Comparison of ENCODE assay signal across 8 cellular contexts in genomic region chr7:100544949-100545635, GRCh38. TPM values are rescaled to one million over a fixed set of nuclear protein-coding genes. Genes with fewer than 3 reads are reported as not detected.
DNase-seq lines count a peak whose midpoint lies in the region; ATAC-seq and TF ChIP-seq lines count a peak whose summit lies in the region.

No MANE protein-coding gene starts in this region.

- H3K9ac ChIP-seq in skeletal muscle tissue (ENCODE audit: low read depth in 1 of 3, low read length in 3 of 3): no peak overlapping the region

- no peak for TF ChIP-seq POLR2A in GM18505 (IDR thresholded peaks at IDR 0.05; ENCODE audit: borderline replicate concordance, extremely low read depth, insufficient read depth, insufficient read length)

- peak overlapping the region; percentile 76 for H3K27ac ChIP-seq in skeletal muscle tissue (ENCODE audit: low read depth, low read length)

- H3K9me3 ChIP-seq in skeletal muscle tissue (ENCODE audit: control insufficient read depth in 3 of 3, low read length in 3 of 3): no peaks in the 10 kb centered on the region

- no peaks in the 10 kb centered on the region for H3K36me3 ChIP-seq in skeletal muscle tissue (ENCODE audit: control insufficient read depth in 3 of 3, insufficient read depth in 3 of 3, low read length in 3 of 3)

- TF ChIP-seq CTCF in fibroblast of villous mesenchyme (IDR thresholded peaks at IDR 0.05; ENCODE audit: insufficient read depth, low read depth, low read length): no peak

- H3K4me1 ChIP-seq in skeletal muscle tissue (ENCODE audit: control insufficient read depth in 3 of 3, insufficient read depth in 3 of 3, low read length in 3 of 3): peaks cover 34 to 39% (median 34%) of the 10 kb centered on the region in 3 donors

- no peak for DNase-seq in Right ventricle myocardium inferior (ENCODE audit: missing footprints)
- no peak for DNase-seq in cardiac septum (ENCODE audit: low spot score)
- peak; percentile 58 for DNase-seq in fibroblast of villous mesenchyme (ENCODE audit: low read depth)
- DNase-seq in retina: no peak
- no peak for DNase-seq in activated effector memory CD4-positive, alpha-beta T cell treated with anti-CD3 and anti-CD28 coated beads, Interleukin-2, amount 50 U/mL, for 16 hours

- intact Hi-C loops in Right ventricle myocardium inferior (cut with DNase I): no loop called here
- intact Hi-C loops in cardiac septum (cut with DNase I): loop anchor here (5.0 kb wide), 1 partner anchor 63 kb away; the partner anchor contains the start of gene NYAP1

- ATAC-seq in Right ventricle myocardium inferior (peak; percentile 55), SK-N-SH treated with all-trans-retinoic acid at 6 μM for 48 hours (peak; percentile 63), GM18505 (IDR thresholded peaks at IDR 0.05; ENCODE audit: unreplicated experiment) (no peak)

- no peaks in the 10 kb centered on the region for H3K27me3 ChIP-seq in skeletal muscle tissue (ENCODE audit: control insufficient read depth in 3 of 3, insufficient read depth in 3 of 3, low read length in 3 of 3)

- H3K4me3 ChIP-seq in fibroblast of villous mesenchyme (ENCODE audit: low read depth, low read length) (no peak overlapping the region), skeletal muscle tissue (ENCODE audit: low read length in 3 of 3) (no peak overlapping the region)

TF ChIP-seq in SK-N-SH treated with all-trans-retinoic acid at 6 μM for 48 hours, 23 proteins besides CTCF, POLR2A, EP300 and RAD21:
- no peak for TF ChIP-seq TCF4 (CRISPR knock-in tag; IDR thresholded peaks at IDR 0.05; ENCODE audit: borderline replicate concordance)
- TF ChIP-seq PPARA (CRISPR knock-in tag; IDR thresholded peaks at IDR 0.05; ENCODE audit: borderline replicate concordance): no peak
- TF ChIP-seq CREB5 (CRISPR knock-in tag; IDR thresholded peaks at IDR 0.05; ENCODE audit: low read depth): no peak
- TF ChIP-seq ZC3H10 (CRISPR knock-in tag; IDR thresholded peaks at IDR 0.05): no peak
- TF ChIP-seq ZFP30 (CRISPR knock-in tag; IDR thresholded peaks at IDR 0.05): no peak
- no peak for TF ChIP-seq CSDC2 (CRISPR knock-in tag; IDR thresholded peaks at IDR 0.05)
- no peak for TF ChIP-seq OSR1 (CRISPR knock-in tag; IDR thresholded peaks at IDR 0.05)
- no peak for TF ChIP-seq ZNF565 (CRISPR knock-in tag; conservative IDR thresholded peaks at IDR 0.05; ENCODE audit: low read depth)
- TF ChIP-seq RARB (CRISPR knock-in tag; IDR thresholded peaks at IDR 0.05): no peak

RNA-seq across cellular contexts. Expression of gene AGFG2, which starts 6.1 kb away (rescaled TPM):
- total RNA-seq in Right ventricle myocardium inferior (21.5 TPM), cardiac septum (28.6 TPM), fibroblast of villous mesenchyme (7.7 and 19.0 TPM in 2 replicates), skeletal muscle tissue (3.1 TPM)

RNA-seq across cellular contexts. Expression of gene SAP25, which starts 28.6 kb away (rescaled TPM):
- total RNA-seq in Right ventricle myocardium inferior (0.84 TPM), cardiac septum (not detected), fibroblast of villous mesenchyme (0.32 TPM in 1 of 2 replicates, not detected in the other), skeletal muscle tissue (not detected)

RNA-seq across cellular contexts. Expression of gene LRCH4, which starts 40.8 kb away (rescaled TPM):
- total RNA-seq in Right ventricle myocardium inferior (29.3 TPM), cardiac septum (25.8 TPM), fibroblast of villous mesenchyme (22.5 and 31.9 TPM in 2 replicates), skeletal muscle tissue (6.3 TPM)

RNA-seq across cellular contexts. Expression of gene FBXO24, which starts 41.0 kb away (rescaled TPM):
- 0.41 TPM for total RNA-seq in Right ventricle myocardium inferior
- 0.40 TPM for total RNA-seq in cardiac septum
- 0.32 and 0.43 TPM in 2 replicates for total RNA-seq in fibroblast of villous mesenchyme
- total RNA-seq in skeletal muscle tissue: 1.0 TPM

RNA-seq across cellular contexts. Expression of gene PCOLCE, which starts 57.1 kb away (rescaled TPM):
- 56.0 TPM for total RNA-seq in Right ventricle myocardium inferior
- 39.5 TPM for total RNA-seq in cardiac septum
- total RNA-seq in fibroblast of villous mesenchyme: 124 and 211 TPM in 2 replicates
- total RNA-seq in skeletal muscle tissue: 91.9 TPM
